ENCODE assay signal across 1 cellular context in the genomic region with DNA sequence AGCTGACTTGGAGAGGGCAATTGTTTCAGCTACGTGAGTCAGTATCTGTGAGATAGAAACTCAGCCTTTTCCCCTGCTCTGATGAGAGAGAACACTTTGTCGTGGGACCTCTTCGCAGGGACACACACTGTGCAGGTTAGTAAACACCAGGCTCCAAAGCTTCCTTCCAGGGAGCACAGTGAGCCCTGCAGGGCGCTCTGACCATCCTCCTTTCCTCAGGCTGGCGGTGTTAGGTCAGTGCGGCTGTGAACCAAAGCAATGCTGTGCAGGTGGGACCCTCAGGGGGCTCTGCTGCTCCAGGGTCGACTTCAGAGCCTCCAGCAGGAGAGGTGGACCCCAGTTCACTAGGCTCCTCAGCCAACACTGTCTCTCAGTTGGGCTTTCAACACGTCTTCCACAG.
TF ChIP-seq lines count a peak whose summit lies in the region.

No MANE protein-coding gene starts in this region.

TF ChIP-seq in WTC11, 78 proteins besides CTCF, POLR2A, EP300 and RAD21:
- TF ChIP-seq, protein P1, sequence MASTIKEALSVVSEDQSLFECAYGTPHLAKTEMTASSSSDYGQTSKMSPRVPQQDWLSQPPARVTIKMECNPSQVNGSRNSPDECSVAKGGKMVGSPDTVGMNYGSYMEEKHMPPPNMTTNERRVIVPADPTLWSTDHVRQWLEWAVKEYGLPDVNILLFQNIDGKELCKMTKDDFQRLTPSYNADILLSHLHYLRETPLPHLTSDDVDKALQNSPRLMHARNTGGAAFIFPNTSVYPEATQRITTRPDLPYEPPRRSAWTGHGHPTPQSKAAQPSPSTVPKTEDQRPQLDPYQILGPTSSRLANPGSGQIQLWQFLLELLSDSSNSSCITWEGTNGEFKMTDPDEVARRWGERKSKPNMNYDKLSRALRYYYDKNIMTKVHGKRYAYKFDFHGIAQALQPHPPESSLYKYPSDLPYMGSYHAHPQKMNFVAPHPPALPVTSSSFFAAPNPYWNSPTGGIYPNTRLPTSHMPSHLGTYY (CRISPR knock-in tag; IDR thresholded peaks at IDR 0.05): no peak
- TF ChIP-seq SOX15 (CRISPR knock-in tag; IDR thresholded peaks at IDR 0.05) (no peak), CBFB (CRISPR knock-in tag; IDR thresholded peaks at IDR 0.05; ENCODE audit: low read depth) (no peak), SMAD3 (CRISPR knock-in tag; IDR thresholded peaks at IDR 0.05; ENCODE audit: borderline replicate concordance) (no peak), GTF2I (CRISPR knock-in tag; conservative IDR thresholded peaks at IDR 0.05) (no peak), IRF2 (CRISPR knock-in tag; IDR thresholded peaks at IDR 0.05; ENCODE audit: borderline replicate concordance, low read depth) (no peak), SP1 (CRISPR knock-in tag; conservative IDR thresholded peaks at IDR 0.05) (no peak), ELF4 (CRISPR knock-in tag; IDR thresholded peaks at IDR 0.05; ENCODE audit: low read depth) (no peak), JAZF1 (CRISPR knock-in tag; IDR thresholded peaks at IDR 0.05) (no peak), EMX1 (CRISPR knock-in tag; IDR thresholded peaks at IDR 0.05) (no peak), CREB1 (CRISPR knock-in tag; IDR thresholded peaks at IDR 0.05) (no peak), ZNF263 (CRISPR knock-in tag; IDR thresholded peaks at IDR 0.05; ENCODE audit: low read depth) (no peak)
- TF ChIP-seq, protein P2, sequence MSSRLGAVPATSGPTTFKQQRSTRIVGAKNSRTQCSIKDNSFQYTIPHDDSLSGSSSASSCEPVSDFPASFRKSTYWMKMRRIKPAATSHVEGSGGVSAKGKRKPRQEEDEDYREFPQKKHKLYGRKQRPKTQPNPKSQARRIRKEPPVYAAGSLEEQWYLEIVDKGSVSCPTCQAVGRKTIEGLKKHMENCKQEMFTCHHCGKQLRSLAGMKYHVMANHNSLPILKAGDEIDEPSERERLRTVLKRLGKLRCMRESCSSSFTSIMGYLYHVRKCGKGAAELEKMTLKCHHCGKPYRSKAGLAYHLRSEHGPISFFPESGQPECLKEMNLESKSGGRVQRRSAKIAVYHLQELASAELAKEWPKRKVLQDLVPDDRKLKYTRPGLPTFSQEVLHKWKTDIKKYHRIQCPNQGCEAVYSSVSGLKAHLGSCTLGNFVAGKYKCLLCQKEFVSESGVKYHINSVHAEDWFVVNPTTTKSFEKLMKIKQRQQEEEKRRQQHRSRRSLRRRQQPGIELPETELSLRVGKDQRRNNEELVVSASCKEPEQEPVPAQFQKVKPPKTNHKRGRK (CRISPR knock-in tag; IDR thresholded peaks at IDR 0.05; ENCODE audit: borderline replicate concordance): no peak
- TF ChIP-seq, protein P3, sequence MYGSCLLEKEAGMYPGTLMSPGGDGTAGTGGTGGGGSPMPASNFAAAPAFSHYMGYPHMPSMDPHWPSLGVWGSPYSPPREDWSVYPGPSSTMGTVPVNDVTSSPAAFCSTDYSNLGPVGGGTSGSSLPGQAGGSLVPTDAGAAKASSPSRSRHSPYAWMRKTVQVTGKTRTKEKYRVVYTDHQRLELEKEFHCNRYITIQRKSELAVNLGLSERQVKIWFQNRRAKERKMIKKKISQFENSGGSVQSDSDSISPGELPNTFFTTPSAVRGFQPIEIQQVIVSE (CRISPR knock-in tag; IDR thresholded peaks at IDR 0.05; ENCODE audit: borderline replicate concordance): no peak
- TF ChIP-seq, protein P4, sequence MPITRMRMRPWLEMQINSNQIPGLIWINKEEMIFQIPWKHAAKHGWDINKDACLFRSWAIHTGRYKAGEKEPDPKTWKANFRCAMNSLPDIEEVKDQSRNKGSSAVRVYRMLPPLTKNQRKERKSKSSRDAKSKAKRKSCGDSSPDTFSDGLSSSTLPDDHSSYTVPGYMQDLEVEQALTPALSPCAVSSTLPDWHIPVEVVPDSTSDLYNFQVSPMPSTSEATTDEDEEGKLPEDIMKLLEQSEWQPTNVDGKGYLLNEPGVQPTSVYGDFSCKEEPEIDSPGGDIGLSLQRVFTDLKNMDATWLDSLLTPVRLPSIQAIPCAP (CRISPR knock-in tag; IDR thresholded peaks at IDR 0.05): no peak
- TF ChIP-seq, protein P5, sequence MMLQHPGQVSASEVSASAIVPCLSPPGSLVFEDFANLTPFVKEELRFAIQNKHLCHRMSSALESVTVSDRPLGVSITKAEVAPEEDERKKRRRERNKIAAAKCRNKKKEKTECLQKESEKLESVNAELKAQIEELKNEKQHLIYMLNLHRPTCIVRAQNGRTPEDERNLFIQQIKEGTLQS (CRISPR knock-in tag; conservative IDR thresholded peaks at IDR 0.05): no peak
- TF ChIP-seq, protein P6, sequence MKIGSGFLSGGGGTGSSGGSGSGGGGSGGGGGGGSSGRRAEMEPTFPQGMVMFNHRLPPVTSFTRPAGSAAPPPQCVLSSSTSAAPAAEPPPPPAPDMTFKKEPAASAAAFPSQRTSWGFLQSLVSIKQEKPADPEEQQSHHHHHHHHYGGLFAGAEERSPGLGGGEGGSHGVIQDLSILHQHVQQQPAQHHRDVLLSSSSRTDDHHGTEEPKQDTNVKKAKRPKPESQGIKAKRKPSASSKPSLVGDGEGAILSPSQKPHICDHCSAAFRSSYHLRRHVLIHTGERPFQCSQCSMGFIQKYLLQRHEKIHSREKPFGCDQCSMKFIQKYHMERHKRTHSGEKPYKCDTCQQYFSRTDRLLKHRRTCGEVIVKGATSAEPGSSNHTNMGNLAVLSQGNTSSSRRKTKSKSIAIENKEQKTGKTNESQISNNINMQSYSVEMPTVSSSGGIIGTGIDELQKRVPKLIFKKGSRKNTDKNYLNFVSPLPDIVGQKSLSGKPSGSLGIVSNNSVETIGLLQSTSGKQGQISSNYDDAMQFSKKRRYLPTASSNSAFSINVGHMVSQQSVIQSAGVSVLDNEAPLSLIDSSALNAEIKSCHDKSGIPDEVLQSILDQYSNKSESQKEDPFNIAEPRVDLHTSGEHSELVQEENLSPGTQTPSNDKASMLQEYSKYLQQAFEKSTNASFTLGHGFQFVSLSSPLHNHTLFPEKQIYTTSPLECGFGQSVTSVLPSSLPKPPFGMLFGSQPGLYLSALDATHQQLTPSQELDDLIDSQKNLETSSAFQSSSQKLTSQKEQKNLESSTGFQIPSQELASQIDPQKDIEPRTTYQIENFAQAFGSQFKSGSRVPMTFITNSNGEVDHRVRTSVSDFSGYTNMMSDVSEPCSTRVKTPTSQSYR (CRISPR knock-in tag; IDR thresholded peaks at IDR 0.05): no peak
- TF ChIP-seq, protein P7, sequence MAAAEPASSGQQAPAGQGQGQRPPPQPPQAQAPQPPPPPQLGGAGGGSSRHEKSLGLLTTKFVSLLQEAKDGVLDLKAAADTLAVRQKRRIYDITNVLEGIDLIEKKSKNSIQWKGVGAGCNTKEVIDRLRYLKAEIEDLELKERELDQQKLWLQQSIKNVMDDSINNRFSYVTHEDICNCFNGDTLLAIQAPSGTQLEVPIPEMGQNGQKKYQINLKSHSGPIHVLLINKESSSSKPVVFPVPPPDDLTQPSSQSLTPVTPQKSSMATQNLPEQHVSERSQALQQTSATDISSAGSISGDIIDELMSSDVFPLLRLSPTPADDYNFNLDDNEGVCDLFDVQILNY (CRISPR knock-in tag; IDR thresholded peaks at IDR 0.05): no peak
- TF ChIP-seq, protein P8, sequence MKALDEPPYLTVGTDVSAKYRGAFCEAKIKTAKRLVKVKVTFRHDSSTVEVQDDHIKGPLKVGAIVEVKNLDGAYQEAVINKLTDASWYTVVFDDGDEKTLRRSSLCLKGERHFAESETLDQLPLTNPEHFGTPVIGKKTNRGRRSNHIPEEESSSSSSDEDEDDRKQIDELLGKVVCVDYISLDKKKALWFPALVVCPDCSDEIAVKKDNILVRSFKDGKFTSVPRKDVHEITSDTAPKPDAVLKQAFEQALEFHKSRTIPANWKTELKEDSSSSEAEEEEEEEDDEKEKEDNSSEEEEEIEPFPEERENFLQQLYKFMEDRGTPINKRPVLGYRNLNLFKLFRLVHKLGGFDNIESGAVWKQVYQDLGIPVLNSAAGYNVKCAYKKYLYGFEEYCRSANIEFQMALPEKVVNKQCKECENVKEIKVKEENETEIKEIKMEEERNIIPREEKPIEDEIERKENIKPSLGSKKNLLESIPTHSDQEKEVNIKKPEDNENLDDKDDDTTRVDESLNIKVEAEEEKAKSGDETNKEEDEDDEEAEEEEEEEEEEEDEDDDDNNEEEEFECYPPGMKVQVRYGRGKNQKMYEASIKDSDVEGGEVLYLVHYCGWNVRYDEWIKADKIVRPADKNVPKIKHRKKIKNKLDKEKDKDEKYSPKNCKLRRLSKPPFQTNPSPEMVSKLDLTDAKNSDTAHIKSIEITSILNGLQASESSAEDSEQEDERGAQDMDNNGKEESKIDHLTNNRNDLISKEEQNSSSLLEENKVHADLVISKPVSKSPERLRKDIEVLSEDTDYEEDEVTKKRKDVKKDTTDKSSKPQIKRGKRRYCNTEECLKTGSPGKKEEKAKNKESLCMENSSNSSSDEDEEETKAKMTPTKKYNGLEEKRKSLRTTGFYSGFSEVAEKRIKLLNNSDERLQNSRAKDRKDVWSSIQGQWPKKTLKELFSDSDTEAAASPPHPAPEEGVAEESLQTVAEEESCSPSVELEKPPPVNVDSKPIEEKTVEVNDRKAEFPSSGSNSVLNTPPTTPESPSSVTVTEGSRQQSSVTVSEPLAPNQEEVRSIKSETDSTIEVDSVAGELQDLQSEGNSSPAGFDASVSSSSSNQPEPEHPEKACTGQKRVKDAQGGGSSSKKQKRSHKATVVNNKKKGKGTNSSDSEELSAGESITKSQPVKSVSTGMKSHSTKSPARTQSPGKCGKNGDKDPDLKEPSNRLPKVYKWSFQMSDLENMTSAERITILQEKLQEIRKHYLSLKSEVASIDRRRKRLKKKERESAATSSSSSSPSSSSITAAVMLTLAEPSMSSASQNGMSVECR (CRISPR knock-in tag; IDR thresholded peaks at IDR 0.05; ENCODE audit: borderline replicate concordance): no peak
- TF ChIP-seq, protein P9, sequence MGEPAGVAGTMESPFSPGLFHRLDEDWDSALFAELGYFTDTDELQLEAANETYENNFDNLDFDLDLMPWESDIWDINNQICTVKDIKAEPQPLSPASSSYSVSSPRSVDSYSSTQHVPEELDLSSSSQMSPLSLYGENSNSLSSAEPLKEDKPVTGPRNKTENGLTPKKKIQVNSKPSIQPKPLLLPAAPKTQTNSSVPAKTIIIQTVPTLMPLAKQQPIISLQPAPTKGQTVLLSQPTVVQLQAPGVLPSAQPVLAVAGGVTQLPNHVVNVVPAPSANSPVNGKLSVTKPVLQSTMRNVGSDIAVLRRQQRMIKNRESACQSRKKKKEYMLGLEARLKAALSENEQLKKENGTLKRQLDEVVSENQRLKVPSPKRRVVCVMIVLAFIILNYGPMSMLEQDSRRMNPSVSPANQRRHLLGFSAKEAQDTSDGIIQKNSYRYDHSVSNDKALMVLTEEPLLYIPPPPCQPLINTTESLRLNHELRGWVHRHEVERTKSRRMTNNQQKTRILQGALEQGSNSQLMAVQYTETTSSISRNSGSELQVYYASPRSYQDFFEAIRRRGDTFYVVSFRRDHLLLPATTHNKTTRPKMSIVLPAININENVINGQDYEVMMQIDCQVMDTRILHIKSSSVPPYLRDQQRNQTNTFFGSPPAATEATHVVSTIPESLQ (CRISPR knock-in tag; IDR thresholded peaks at IDR 0.05): no peak
